Comparison of ENCODE assay signal across 23 cellular contexts in the genomic region with DNA sequence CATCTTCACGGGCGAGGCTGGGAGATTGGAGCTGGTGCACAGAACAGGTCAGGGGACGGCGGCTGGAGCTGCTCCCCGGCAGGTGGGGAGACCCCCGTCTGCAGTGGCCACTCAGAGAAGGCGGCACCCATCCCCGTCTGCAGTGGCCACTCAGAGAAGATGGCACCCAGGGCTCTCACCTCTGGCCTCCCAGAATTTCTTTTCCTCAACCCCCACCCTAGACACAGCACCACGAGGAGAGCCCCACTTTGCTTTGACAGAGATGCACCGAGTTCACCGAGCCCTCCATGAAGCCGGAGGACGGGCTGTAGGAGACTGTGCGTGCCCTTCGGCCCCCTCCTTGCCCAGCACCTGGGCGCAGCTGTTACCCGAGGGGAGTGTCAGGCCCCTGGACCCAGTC.
"Had no signal": no experiment of that assay in that cellular context is flagged by ENCODE, and none has a peak within 500 bp of the region (broad histone marks: within the 10 kb centered on the region; RNA-seq: fewer than 3 reads in every experiment).

No MANE protein-coding gene starts in this region.

- H3K4me1 Mint-ChIP-seq: activated CD4-positive, alpha-beta memory T cell treated with anti-CD3 and anti-CD28 coated beads, Interleukin-2, amount 10 ng/mL, durations not matched to agents 7 days and 5 days; activated CD4-positive, alpha-beta T cell treated with anti-CD3 and anti-CD28 coated beads for 36 hours; activated naive CD8-positive, alpha-beta T cell treated with anti-CD3 and anti-CD28 coated beads, Interleukin-2, amount 10 ng/mL, durations not matched to agents 7 days and 5 days; T-helper 17 cell had no signal

- H3K4me3 ChIP-seq: adrenal gland, K562 had no signal

- H3K9me3 Mint-ChIP-seq: activated CD4-positive, alpha-beta memory T cell treated with anti-CD3 and anti-CD28 coated beads, Interleukin-2, amount 10 ng/mL, durations not matched to agents 7 days and 5 days; activated naive CD8-positive, alpha-beta T cell treated with anti-CD3 and anti-CD28 coated beads, Interleukin-2, amount 10 ng/mL, durations not matched to agents 7 days and 5 days; activated T-cell treated with anti-CD3 and anti-CD28 coated beads, Interleukin-2, amount 50 U/mL, for 72 hours had no signal

- H3K27ac Mint-ChIP-seq: activated CD4-positive, alpha-beta memory T cell treated with anti-CD3 and anti-CD28 coated beads, Interleukin-2, amount 10 ng/mL, durations not matched to agents 7 days and 5 days; activated CD4-positive, alpha-beta T cell treated with anti-CD3 and anti-CD28 coated beads for 36 hours; activated naive CD8-positive, alpha-beta T cell treated with anti-CD3 and anti-CD28 coated beads, Interleukin-2, amount 10 ng/mL, durations not matched to agents 7 days and 5 days; activated T-cell treated with anti-CD3 and anti-CD28 coated beads, Interleukin-2, amount 50 U/mL, for 72 hours; T-helper 17 cell had no signal

- H3K36me3 Mint-ChIP-seq: activated naive CD8-positive, alpha-beta T cell treated with anti-CD3 and anti-CD28 coated beads, Interleukin-2, amount 10 ng/mL, durations not matched to agents 7 days and 5 days had no signal

- H3K4me3 Mint-ChIP-seq: activated CD4-positive, alpha-beta memory T cell treated with anti-CD3 and anti-CD28 coated beads, Interleukin-2, amount 10 ng/mL, durations not matched to agents 7 days and 5 days; activated CD4-positive, alpha-beta T cell treated with anti-CD3 and anti-CD28 coated beads for 36 hours; activated naive CD8-positive, alpha-beta T cell treated with anti-CD3 and anti-CD28 coated beads, Interleukin-2, amount 10 ng/mL, durations not matched to agents 7 days and 5 days; activated T-cell treated with anti-CD3 and anti-CD28 coated beads, Interleukin-2, amount 50 U/mL, for 72 hours; T-helper 17 cell had no signal

- H3K36me3 ChIP-seq: adrenal gland, WERI-Rb-1 had no signal

- DNase-seq: activated CD4-positive, alpha-beta memory T cell treated with anti-CD3 and anti-CD28 coated beads, Interleukin-2, amount 10 ng/mL, durations not matched to agents 7 days and 5 days; activated CD4-positive, alpha-beta T cell treated with anti-CD3 and anti-CD28 coated beads for 36 hours; activated CD4-positive, alpha-beta T cell treated with anti-CD3 and anti-CD28 coated beads, Interleukin-2, amount 50 U/mL, for 1 hour; activated naive CD4-positive, alpha-beta T cell treated with anti-CD3 and anti-CD28 coated beads, Interleukin-2, amount 50 U/mL, for 16 hours; activated naive CD8-positive, alpha-beta T cell treated with anti-CD3 and anti-CD28 coated beads, Interleukin-2, amount 10 ng/mL, durations not matched to agents 7 days and 5 days; activated T-cell treated with anti-CD3 and anti-CD28 coated beads, Interleukin-2, amount 50 U/mL, for 72 hours; adrenal gland; anterior cingulate cortex; caudate nucleus; Karpas-422; MM.1S; NCI-H1105 treated with DMSO at 0.1 percent for 48 hours; NCI-H1436 treated with DMSO at 0.1 percent for 48 hours; NCI-H187; NCI-H2081; NCI-H510A treated with DMSO at 0.1 percent for 48 hours; NCI-H69; NK-92 treated with Interleukin-12 subunit alpha and Interleukin-12 subunit beta, amount 100 ng/mL, for 24 hours; OCI-M1; SHP77; T-helper 17 cell had no signal

- H3K27ac ChIP-seq: adrenal gland, WERI-Rb-1 had no signal

- ATAC-seq: activated CD4-positive, alpha-beta T cell treated with anti-CD3 and anti-CD28 coated beads for 36 hours; activated T-cell treated with anti-CD3 and anti-CD28 coated beads, Interleukin-2, amount 50 U/mL, for 72 hours; K562; T-helper 17 cell had no signal

- H3K4me1 ChIP-seq: adrenal gland had no signal

- H3K9me3 ChIP-seq: adrenal gland had no signal

- H3K27me3 ChIP-seq: adrenal gland had no signal

- H3K27me3 Mint-ChIP-seq: activated CD4-positive, alpha-beta memory T cell treated with anti-CD3 and anti-CD28 coated beads, Interleukin-2, amount 10 ng/mL, durations not matched to agents 7 days and 5 days; activated CD4-positive, alpha-beta T cell treated with anti-CD3 and anti-CD28 coated beads for 36 hours; activated naive CD8-positive, alpha-beta T cell treated with anti-CD3 and anti-CD28 coated beads, Interleukin-2, amount 10 ng/mL, durations not matched to agents 7 days and 5 days; T-helper 17 cell had no signal
